ENCODE assay signal across 7 cellular contexts in the genomic region with DNA sequence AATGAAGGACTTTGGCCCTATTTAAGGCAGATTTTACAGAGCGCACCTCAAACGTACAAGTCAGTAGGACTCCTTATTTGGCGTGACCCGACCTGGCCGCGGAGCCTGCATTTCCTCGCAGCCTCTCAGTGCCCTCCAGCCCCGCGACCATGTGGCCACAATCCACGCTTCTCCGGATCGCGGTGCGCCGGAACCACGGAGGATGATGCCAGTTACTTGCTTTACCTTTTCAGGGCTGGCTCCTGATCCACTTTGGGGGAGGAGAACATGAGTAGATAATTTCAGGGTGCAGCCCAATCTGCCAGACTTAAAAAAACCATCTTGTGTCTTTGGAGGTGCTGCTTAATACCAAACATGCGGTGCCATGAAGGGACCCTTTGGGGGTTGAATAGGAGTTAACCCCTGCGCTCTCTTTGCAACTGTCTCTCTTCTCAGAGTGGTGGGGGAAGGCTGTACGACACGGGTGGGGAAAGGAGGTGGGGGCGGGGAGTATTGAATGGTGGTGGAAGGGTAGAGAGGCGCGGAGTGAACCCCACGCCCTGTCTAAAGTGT. TPM values are rescaled to one million over a fixed set of nuclear protein-coding genes. Genes with fewer than 3 reads are reported as not detected.
A peak's percentile ranks its signal among the peaks of the same experiment; 100 is the strongest.
DNase-seq lines count a peak whose midpoint lies in the region; ATAC-seq lines count a peak whose summit lies in the region.

No MANE protein-coding gene starts in this region.

- H3K9me3 ChIP-seq in Karpas-422 (ENCODE audit: low read length) (no peaks in the 10 kb centered on the region), skeletal muscle tissue (ENCODE audit: control insufficient read depth in 3 of 3, low read length in 3 of 3) (no peaks in the 10 kb centered on the region)

- peak overlapping the region; percentile 77 for H3K9ac ChIP-seq in Karpas-422 (ENCODE audit: low read length)
- H3K9ac ChIP-seq in skeletal muscle tissue (ENCODE audit: low read depth in 1 of 3, low read length in 3 of 3): peak overlapping the region; percentile 67 to 99 (median 97)

- 0 out of 2 replicates have a peak, but pooled peaks cover 3% of the 10 kb centered on the region for H4K20me1 ChIP-seq in Karpas-422 (ENCODE audit: insufficient read depth, low read depth, low read length)

- H3K36me3 ChIP-seq in Karpas-422 (ENCODE audit: insufficient read depth, low read length) (no peaks in the 10 kb centered on the region), skeletal muscle tissue (ENCODE audit: control insufficient read depth in 3 of 3, insufficient read depth in 3 of 3, low read length in 3 of 3) (no peaks in the 10 kb centered on the region)

- H2AFZ ChIP-seq in Karpas-422 (ENCODE audit: low read length): peak overlapping the region; percentile 62; the same call in 1 of the 2 replicates

- no peaks in the 10 kb centered on the region for H3K79me2 ChIP-seq in Karpas-422 (ENCODE audit: low read length)

- H3K4me2 ChIP-seq in Karpas-422 (ENCODE audit: low read depth, low read length, poor library complexity, severe bottlenecking): peak overlapping the region; percentile 77

- DNase-seq in Karpas-422 (no peak), activated gamma-delta T cell (lab: John Stamatoyannopoulos, UW) (peak; percentile 23), left cardiac atrium (peak; percentile 26), HPDE6-E6E7 (ENCODE audit: extremely low spot score) (no peak)

- H3K27me3 ChIP-seq in Karpas-422 (ENCODE audit: low read length): no peaks in the 10 kb centered on the region
- H3K27me3 ChIP-seq in skeletal muscle tissue (ENCODE audit: control insufficient read depth in 3 of 3, insufficient read depth in 3 of 3, low read length in 3 of 3): no peaks in the 10 kb centered on the region

- H3K4me1 ChIP-seq in Karpas-422 (ENCODE audit: low read length) (peaks cover 13% of the 10 kb centered on the region), skeletal muscle tissue (ENCODE audit: control insufficient read depth in 3 of 3, insufficient read depth in 3 of 3, low read length in 3 of 3) (peaks cover 20 to 29% (median 24%) of the 10 kb centered on the region in 3 donors)

- H3K9me2 ChIP-seq in Karpas-422 (replicated peaks; ENCODE audit: insufficient read depth, low read length): no peaks in the 10 kb centered on the region

- intact Hi-C loops in left cardiac atrium (cut with DNase I): no loop called here

- no peak for ATAC-seq in left cardiac atrium
- no peak for ATAC-seq in GM19452 (IDR thresholded peaks at IDR 0.05; ENCODE audit: unreplicated experiment)
- no peak for ATAC-seq in HG02588 (IDR thresholded peaks at IDR 0.05; ENCODE audit: unreplicated experiment)

- H3K27ac ChIP-seq in Karpas-422 (ENCODE audit: low read length) (no peak overlapping the region), skeletal muscle tissue (ENCODE audit: low read depth, low read length) (peak overlapping the region; percentile 49)

- H3K4me3 ChIP-seq in Karpas-422 (ENCODE audit: low read length) (peak overlapping the region; percentile 69), skeletal muscle tissue (ENCODE audit: low read length in 3 of 3) (peak overlapping the region; percentile 78 to 91 (median 91))

RNA-seq across cellular contexts. Expression of gene FRAT1, which starts 1.5 kb away (rescaled TPM):
- 2.5 and 3.6 TPM in 2 replicates for total RNA-seq in Karpas-422 (2014; rRNA removed; shearing (Covaris generic); ENCODE audit: low replicate concordance)
- total RNA-seq in left cardiac atrium (1 to 10 TPM; 2.1 to 6.2 TPM), skeletal muscle tissue (2.1 TPM)

RNA-seq across cellular contexts. Expression of gene FRAT2, which starts 14.0 kb away (rescaled TPM):
- total RNA-seq in Karpas-422 (2014; rRNA removed; shearing (Covaris generic); ENCODE audit: low replicate concordance): 8.3 and 12.0 TPM in 2 replicates
- total RNA-seq in left cardiac atrium (1 to 10 TPM; 4.9 to 7.6 TPM), skeletal muscle tissue (8.9 TPM)

RNA-seq across cellular contexts. Expression of gene ARHGAP19, which starts 28.1 kb away (rescaled TPM):
- 10.4 and 11.4 TPM in 2 replicates for total RNA-seq in Karpas-422 (2014; rRNA removed; shearing (Covaris generic); ENCODE audit: low replicate concordance)
- total RNA-seq in left cardiac atrium (1 to 10 TPM; 4.4 to 7.6 TPM), skeletal muscle tissue (13.0 TPM)

Comparison
In these comparisons a context has a peak if more than half of its experiments do, and no peak if none do; other contexts are left out.
1. DNase-seq: peak in activated gamma-delta T cell (single experiment) and left cardiac atrium (single experiment); none in Karpas-422 (single experiment) and HPDE6-E6E7 (single experiment).